8 cellular contexts compared by ENCODE assay signal in genomic region chr19:18895038-18895827, GRCh38. TPM values are rescaled to one million over a fixed set of nuclear protein-coding genes. Genes with fewer than 3 reads are reported as not detected.
DNase-seq lines count a peak whose midpoint lies in the region; ATAC-seq and TF ChIP-seq lines count a peak whose summit lies in the region.

No MANE protein-coding gene starts in this region.

- WGBS in right lobe of liver (ENCODE audit: insufficient coverage, low coverage, low lambda C conversion rate, missing lambda C conversion rate), result 1% methylated on average over 12 of the region's 73 CpGs

- no peak for DNase-seq in stimulated activated naive CD8-positive, alpha-beta T cell treated with anti-CD3 and anti-CD28 coated beads, Interleukin-15, amount 100 ng/mL, for 72 hours
- DNase-seq in stimulated activated naive CD8-positive, alpha-beta T cell treated with anti-CD3 and anti-CD28 coated beads, Interleukin-15, Interleukin-2, amounts not matched to agents 100 U/mL and 50 U/mL, for 24 hours, result no peak
- peak; percentile 93 for DNase-seq in OCI-M1 (lab: John Stamatoyannopoulos, UW)
- no peak for DNase-seq in coronary artery (ENCODE audit: low spot score)
- peak in 1 of 3 donors; percentile 60 for DNase-seq in right lobe of liver
- no peak for DNase-seq in upper lobe of right lung

- peaks cover 0 to 4% of the 10 kb centered on the region in 2 donors for H3K27me3 ChIP-seq in right lobe of liver
- peaks cover 24% of the 10 kb centered on the region for H3K27me3 ChIP-seq in upper lobe of right lung

- peak; percentile 15 for ATAC-seq in stimulated activated naive CD8-positive, alpha-beta T cell treated with anti-CD3 and anti-CD28 coated beads, Interleukin-15, amount 100 ng/mL, for 72 hours
- no peak for ATAC-seq in stimulated activated naive CD8-positive, alpha-beta T cell treated with anti-CD3 and anti-CD28 coated beads, Interleukin-15, Interleukin-2, amounts not matched to agents 100 U/mL and 50 U/mL, for 24 hours
- ATAC-seq in right lobe of liver (peak; percentile 10 to 60 (median 47)), upper lobe of right lung (peak; percentile 39), GM18868 (IDR thresholded peaks at IDR 0.05; ENCODE audit: unreplicated experiment) (no peak), GM19023 (IDR thresholded peaks at IDR 0.05; ENCODE audit: unreplicated experiment) (no peak)

- H3K4me3 ChIP-seq in coronary artery (peak overlapping the region; percentile 71), right lobe of liver (peak overlapping the region in 1 of 3 donors; percentile 24), upper lobe of right lung (peak overlapping the region; percentile 31)

- intact Hi-C loops in right lobe of liver (cut with DNase I) (no loop called here), upper lobe of right lung (cut with DNase I) (no loop called here)

- H3K9me3 Mint-ChIP-seq in stimulated activated naive CD8-positive, alpha-beta T cell treated with anti-CD3 and anti-CD28 coated beads, Interleukin-15, amount 100 ng/mL, for 72 hours, result no peaks in the 10 kb centered on the region

- peaks cover 18% of the 10 kb centered on the region for H3K4me1 Mint-ChIP-seq in stimulated activated naive CD8-positive, alpha-beta T cell treated with anti-CD3 and anti-CD28 coated beads, Interleukin-15, amount 100 ng/mL, for 72 hours

- peak overlapping the region in 1 of 2 donors; percentile 8 for H3K27ac ChIP-seq in coronary artery
- no peak overlapping the region for H3K27ac ChIP-seq in right lobe of liver
- H3K27ac ChIP-seq in upper lobe of right lung, result no peak overlapping the region

- H3K9me3 ChIP-seq in right lobe of liver, result no peaks in the 10 kb centered on the region
- H3K9me3 ChIP-seq in upper lobe of right lung, result no peaks in the 10 kb centered on the region

- H3K4me1 ChIP-seq in right lobe of liver (no peaks in the 10 kb centered on the region), upper lobe of right lung (peaks cover 3% of the 10 kb centered on the region)

- no peak for TF ChIP-seq POLR2A in right lobe of liver (IDR thresholded peaks at IDR 0.05)

- TF ChIP-seq CTCF in coronary artery (IDR thresholded peaks at IDR 0.05) (no peak), right lobe of liver (IDR thresholded peaks at IDR 0.05) (peak; percentile 18 to 31 (median 20)), upper lobe of right lung (IDR thresholded peaks at IDR 0.05) (peak; percentile 34)

- peaks cover 0 to 2% (median 0%) of the 10 kb centered on the region in 4 donors for H3K36me3 ChIP-seq in right lobe of liver
- H3K36me3 ChIP-seq in upper lobe of right lung, result peaks cover 16% of the 10 kb centered on the region

- no peak overlapping the region for H3K27ac Mint-ChIP-seq in stimulated activated naive CD8-positive, alpha-beta T cell treated with anti-CD3 and anti-CD28 coated beads, Interleukin-15, amount 100 ng/mL, for 72 hours

- peak overlapping the region; percentile 50 to 71 for H3K4me3 Mint-ChIP-seq in stimulated activated naive CD8-positive, alpha-beta T cell treated with anti-CD3 and anti-CD28 coated beads, Interleukin-15, amount 100 ng/mL, for 72 hours

- H3K27me3 Mint-ChIP-seq in stimulated activated naive CD8-positive, alpha-beta T cell treated with anti-CD3 and anti-CD28 coated beads, Interleukin-15, amount 100 ng/mL, for 72 hours, result peaks cover 54% of the 10 kb centered on the region

RNA-seq across cellular contexts. Expression of gene CERS1, which starts 0.7 kb away (rescaled TPM):
- not detected for total RNA-seq in right lobe of liver
- not detected for total RNA-seq in upper lobe of right lung

RNA-seq across cellular contexts. Expression of gene COPE, which starts 24.0 kb away (rescaled TPM):
- total RNA-seq in right lobe of liver, result 100 to 1,000 TPM in 3 of 6 experiments, 10 to 100 TPM in 3; 67.4 to 240 (median 97.1) TPM
- 141 TPM for total RNA-seq in upper lobe of right lung

RNA-seq across cellular contexts. Expression of gene DDX49, which starts 24.3 kb away (rescaled TPM):
- 10 to 100 TPM; 15.8 to 37.9 (median 18.5) TPM for total RNA-seq in right lobe of liver
- total RNA-seq in upper lobe of right lung, result 45.9 TPM

RNA-seq across cellular contexts. Expression of gene HOMER3, which starts 45.8 kb away (rescaled TPM):
- total RNA-seq in right lobe of liver, result 1 to 10 TPM; 2.3 to 4.7 (median 3.2) TPM
- 29.3 TPM for total RNA-seq in upper lobe of right lung

Comparison
In these comparisons a context has a peak if more than half of its experiments do, and no peak if none do; other contexts are left out.
1. ATAC-seq: peak in stimulated activated naive CD8-positive, alpha-beta T cell treated with anti-CD3 and anti-CD28 coated beads, Interleukin-15, amount 100 ng/mL, for 72 hours (single experiment), right lobe of liver (4 of 4) and upper lobe of right lung (single experiment); none in stimulated activated naive CD8-positive, alpha-beta T cell treated with anti-CD3 and anti-CD28 coated beads, Interleukin-15, Interleukin-2, amounts not matched to agents 100 U/mL and 50 U/mL, for 24 hours (single experiment), GM18868 (single experiment) and GM19023 (single experiment).